19 cellular contexts compared by ENCODE assay signal in genomic region chr12:76848132-76848531, GRCh38. TPM values are rescaled to one million over a fixed set of nuclear protein-coding genes. Genes with fewer than 3 reads are reported as not detected.
DNase-seq lines count a peak whose midpoint lies in the region; ATAC-seq and TF ChIP-seq lines count a peak whose summit lies in the region.
"Had no signal": no experiment of that assay in that cellular context is flagged by ENCODE, and none has a peak within 500 bp of the region (broad histone marks: within the 10 kb centered on the region; RNA-seq: fewer than 3 reads in every experiment).

No MANE protein-coding gene starts in this region.

- H3K27ac Mint-ChIP-seq in central memory CD8-positive, alpha-beta T cell (ENCODE audit: low read depth): peak overlapping the region; percentile 7
- H3K27ac Mint-ChIP-seq: GM23338 had no signal

- no peaks in the 10 kb centered on the region for H3F3A ChIP-seq in PC-9 (ENCODE audit: insufficient read depth, low read depth)

- TF ChIP-seq CTCF in VCaP (conservative IDR thresholded peaks at IDR 0.05) (no peak), PC-9 (conservative IDR thresholded peaks at IDR 0.05) (no peak)

- no peak for DNase-seq in central memory CD8-positive, alpha-beta T cell (ENCODE audit: low spot score in 2 of 2)
- DNase-seq in putamen (ENCODE audit: low spot score) (peak; percentile 65), PC-9 (no peak)
- DNase-seq: BE2C; C1 segment of cervical spinal cord; CD4-positive, CD25-positive, alpha-beta regulatory T cell; CD8-positive, alpha-beta memory T cell; COR-L47; DMS 273 treated with DMSO at 0.1 percent for 48 hours; DMS53; DND-41; EL; HCEC 1CT had no signal

- no peak overlapping the region for H3K4me2 ChIP-seq in PC-9
- H3K4me2 ChIP-seq: GM23338 had no signal

- H3K36me3 ChIP-seq in PC-9 (ENCODE audit: low read depth): no peaks in the 10 kb centered on the region; the same call in 1 of the 2 replicates
- H3K36me3 ChIP-seq: BE2C had no signal

- H3K9me3 Mint-ChIP-seq in central memory CD8-positive, alpha-beta T cell: no peaks in the 10 kb centered on the region
- H3K9me3 Mint-ChIP-seq: CD4-positive, CD25-positive, alpha-beta regulatory T cell; CD8-positive, alpha-beta memory T cell; GM23338 had no signal

- H3K27ac ChIP-seq in VCaP (peak overlapping the region; percentile 81), PC-9 (no peak overlapping the region)

- ATAC-seq in HG03442 (IDR thresholded peaks at IDR 0.05; ENCODE audit: unreplicated experiment): peak; percentile 43
- no peak for ATAC-seq in central memory CD8-positive, alpha-beta T cell (replicated peaks; ENCODE audit: extremely low read depth, poor library complexity, severe bottlenecking)
- ATAC-seq in HG02840 (IDR thresholded peaks at IDR 0.05; ENCODE audit: low FRiP score, unreplicated experiment): no peak
- ATAC-seq in GM21529 (IDR thresholded peaks at IDR 0.05; ENCODE audit: unreplicated experiment): no peak
- ATAC-seq: GM23338, K562 had no signal

- no peaks in the 10 kb centered on the region for H3K9me3 ChIP-seq in PC-9 (ENCODE audit: insufficient read depth, low read depth)
- H3K9me3 ChIP-seq: BE2C had no signal

- peaks cover 35% of the 10 kb centered on the region for H3K36me3 Mint-ChIP-seq in central memory CD8-positive, alpha-beta T cell (ENCODE audit: insufficient read depth)

- H2AFZ ChIP-seq in PC-9: no peak overlapping the region
- H2AFZ ChIP-seq: GM23338 had no signal

- H3K27me3 Mint-ChIP-seq in central memory CD8-positive, alpha-beta T cell: no peaks in the 10 kb centered on the region
- H3K27me3 Mint-ChIP-seq: CD4-positive, CD25-positive, alpha-beta regulatory T cell; CD8-positive, alpha-beta memory T cell had no signal

- H3K9me2 ChIP-seq in PC-9 (ENCODE audit: insufficient read depth): no peaks in the 10 kb centered on the region

- H3K79me2 ChIP-seq in PC-9 (ENCODE audit: low read depth): no peaks in the 10 kb centered on the region

- H3K27me3 ChIP-seq in PC-9 (ENCODE audit: insufficient read depth, low read depth): no peaks in the 10 kb centered on the region
- H3K27me3 ChIP-seq: BE2C had no signal

- intact Hi-C loops in PC-9 (cut with micrococcal nuclease; ENCODE audit: unreplicated experiment): no loop called here

- H3K4me3 ChIP-seq in PC-9: no peak overlapping the region
- H3K4me3 ChIP-seq: GM23338, K562 had no signal

- POLR2A ChIA-PET in PC-9 (lab: Charles Lee; ENCODE audit: unreplicated experiment): no interaction called here

- BruUV-seq in PC-9 (replicated peaks; lab: Mats Ljungman, UMichigan): no TSS peak

- no peaks in the 10 kb centered on the region for H4K20me1 ChIP-seq in PC-9 (ENCODE audit: insufficient read depth)

- CTCF ChIA-PET in PC-9 (lab: Charles Lee): no interaction called here

- no peak overlapping the region for H3K4me3 Mint-ChIP-seq in central memory CD8-positive, alpha-beta T cell
- H3K4me3 Mint-ChIP-seq: CD4-positive, CD25-positive, alpha-beta regulatory T cell; CD8-positive, alpha-beta memory T cell; GM23338 had no signal

- no peaks in the 10 kb centered on the region for H3K4me1 ChIP-seq in PC-9 (replicated peaks; ENCODE audit: insufficient read depth)
- H3K4me1 ChIP-seq: BE2C had no signal

- no peaks in the 10 kb centered on the region for H3K4me1 Mint-ChIP-seq in central memory CD8-positive, alpha-beta T cell
- H3K4me1 Mint-ChIP-seq: CD4-positive, CD25-positive, alpha-beta regulatory T cell; CD8-positive, alpha-beta memory T cell; GM23338 had no signal

RNA-seq across cellular contexts. Expression of gene CSRP2, which starts 30.7 kb away (rescaled TPM):
- 4.1 and 4.5 TPM in 2 replicates for total RNA-seq in PC-9 (2021)
- total RNA-seq: CD4-positive, CD25-positive, alpha-beta regulatory T cell had no signal
